In genomic region chr9:119195521-119195920, GRCh38 we compare ENCODE assay signal across 1 cellular context.
TF ChIP-seq lines count a peak whose summit lies in the region.

No MANE protein-coding gene starts in this region.

TF ChIP-seq in SK-N-SH treated with all-trans-retinoic acid at 6 μM for 48 hours, 23 proteins besides CTCF, POLR2A, EP300 and RAD21 (continued from another document):
- no peak for TF ChIP-seq GLIS3 (CRISPR knock-in tag; IDR thresholded peaks at IDR 0.05)
- no peak for TF ChIP-seq TOX (CRISPR knock-in tag; IDR thresholded peaks at IDR 0.05; ENCODE audit: borderline replicate concordance)
- no peak for TF ChIP-seq ARNTL (CRISPR knock-in tag; IDR thresholded peaks at IDR 0.05; ENCODE audit: borderline replicate concordance, low read depth)
- no peak for TF ChIP-seq PATZ1 (CRISPR knock-in tag; IDR thresholded peaks at IDR 0.05; ENCODE audit: borderline replicate concordance)
- no peak for TF ChIP-seq BACH2 (CRISPR knock-in tag; IDR thresholded peaks at IDR 0.05; ENCODE audit: borderline replicate concordance)
- TF ChIP-seq PPARA (CRISPR knock-in tag; IDR thresholded peaks at IDR 0.05; ENCODE audit: borderline replicate concordance) = no peak
- no peak for TF ChIP-seq ISL1 (CRISPR knock-in tag; IDR thresholded peaks at IDR 0.05)
- no peak for TF ChIP-seq SNAI2 (CRISPR knock-in tag; IDR thresholded peaks at IDR 0.05)
- no peak for TF ChIP-seq ZNF8 (CRISPR knock-in tag; IDR thresholded peaks at IDR 0.05)
- TF ChIP-seq ZFP30 (CRISPR knock-in tag; IDR thresholded peaks at IDR 0.05) = no peak
- TF ChIP-seq ZNF565 (CRISPR knock-in tag; conservative IDR thresholded peaks at IDR 0.05; ENCODE audit: low read depth) = no peak
- TF ChIP-seq TCF4 (CRISPR knock-in tag; IDR thresholded peaks at IDR 0.05; ENCODE audit: borderline replicate concordance) = no peak
TF ChIP-seq in SK-N-SH treated with all-trans-retinoic acid at 6 μM for 48 hours: peak in this region for 0.
